12 cellular contexts compared by ENCODE assay signal in the genomic region with DNA sequence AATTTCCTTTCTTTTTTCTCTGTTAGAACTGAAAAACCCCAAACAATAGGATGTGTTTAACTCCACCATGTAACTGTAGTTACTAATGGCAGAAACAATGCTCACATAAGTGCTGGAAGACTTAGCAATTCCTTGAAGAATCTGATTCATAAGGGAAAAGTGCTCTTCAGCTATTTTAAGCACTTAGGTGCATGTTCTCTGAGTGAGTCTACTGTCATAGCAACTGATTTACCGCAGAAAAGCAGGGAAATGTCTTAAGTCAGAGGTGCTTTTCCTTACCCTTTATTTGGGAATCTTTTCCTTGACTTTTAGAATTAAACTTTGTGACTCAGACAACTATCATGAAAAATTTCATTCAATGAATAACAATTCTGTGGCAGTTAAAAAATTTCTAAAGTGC.
A peak's percentile ranks its signal among the peaks of the same experiment; 100 is the strongest.
DNase-seq lines count a peak whose midpoint lies in the region.
"Had no signal": no experiment of that assay in that cellular context is flagged by ENCODE, and none has a peak within 500 bp of the region (broad histone marks: within the 10 kb centered on the region; RNA-seq: fewer than 3 reads in every experiment).

No MANE protein-coding gene starts in this region.

- H3K27ac ChIP-seq in ACC112 (ENCODE audit: low read depth, low read length): peak overlapping the region; percentile 76
- H3K27ac ChIP-seq: sigmoid colon had no signal

- no peak overlapping the region for H2AFZ ChIP-seq in ACC112 (ENCODE audit: low read length, unreplicated experiment)

- no peaks in the 10 kb centered on the region for H3K79me2 ChIP-seq in ACC112 (ENCODE audit: control insufficient read depth, insufficient read depth, low read length, unreplicated experiment)

- H3K27me3 ChIP-seq in ACC112 (ENCODE audit: insufficient read depth, low read length): no peaks in the 10 kb centered on the region
- H3K27me3 ChIP-seq: sigmoid colon had no signal

- peak; percentile 55 for DNase-seq in HPDE6-E6E7 (ENCODE audit: extremely low spot score)
- peak; percentile 84 for DNase-seq in astrocyte of the hippocampus (ENCODE audit: low read depth, low spot score)
- peak; percentile 96 for DNase-seq in kidney glomerular epithelial cell (lab: John Stamatoyannopoulos, UW)
- DNase-seq in activated CD4-positive, alpha-beta T cell treated with anti-CD3 and anti-CD28 coated beads, Interleukin-2, amount 50 U/mL, for 48 hours: no peak
- no peak for DNase-seq in NCI-H2227 treated with DMSO at 0.1 percent for 48 hours (lab: John Stamatoyannopoulos, UW)
- DNase-seq in stimulated activated naive CD4-positive, alpha-beta T cell treated with Interleukin-2 at 50 U/mL for 16 hours (lab: John Stamatoyannopoulos, UW): no peak
- no peak for DNase-seq in NCI-H2227 (lab: John Stamatoyannopoulos, UW; ENCODE audit: unreplicated experiment)
- DNase-seq: activated CD4-positive, alpha-beta T cell treated with anti-CD3 and anti-CD28 coated beads, Interleukin-2, amount 50 U/mL, for 1 hour; activated gamma-delta T cell; sigmoid colon had no signal

- peaks cover 14% of the 10 kb centered on the region for H3K4me1 ChIP-seq in ACC112 (ENCODE audit: control insufficient read depth, insufficient read depth, low read length, unreplicated experiment)
- H3K4me1 ChIP-seq: HAP-1 had no signal

- no peak overlapping the region for H3K4me3 ChIP-seq in ACC112 (ENCODE audit: low read depth, low read length)
- H3K4me3 ChIP-seq: HAP-1, sigmoid colon had no signal

- H3K36me3 ChIP-seq in ACC112 (ENCODE audit: insufficient read depth, low read length): no peaks in the 10 kb centered on the region
- H3K36me3 ChIP-seq: HAP-1, sigmoid colon had no signal

Comparison
In these comparisons a context has a peak if more than half of its experiments do, and no peak if none do; other contexts are left out.
1. DNase-seq: peak in HPDE6-E6E7 (single experiment), astrocyte of the hippocampus (single experiment) and kidney glomerular epithelial cell (single experiment); none in activated CD4-positive, alpha-beta T cell treated with anti-CD3 and anti-CD28 coated beads, Interleukin-2, amount 50 U/mL, for 48 hours (0 of 2), NCI-H2227 treated with DMSO at 0.1 percent for 48 hours (single experiment), stimulated activated naive CD4-positive, alpha-beta T cell treated with Interleukin-2 at 50 U/mL for 16 hours (single experiment) and NCI-H2227 (single experiment).